In the genomic region with DNA sequence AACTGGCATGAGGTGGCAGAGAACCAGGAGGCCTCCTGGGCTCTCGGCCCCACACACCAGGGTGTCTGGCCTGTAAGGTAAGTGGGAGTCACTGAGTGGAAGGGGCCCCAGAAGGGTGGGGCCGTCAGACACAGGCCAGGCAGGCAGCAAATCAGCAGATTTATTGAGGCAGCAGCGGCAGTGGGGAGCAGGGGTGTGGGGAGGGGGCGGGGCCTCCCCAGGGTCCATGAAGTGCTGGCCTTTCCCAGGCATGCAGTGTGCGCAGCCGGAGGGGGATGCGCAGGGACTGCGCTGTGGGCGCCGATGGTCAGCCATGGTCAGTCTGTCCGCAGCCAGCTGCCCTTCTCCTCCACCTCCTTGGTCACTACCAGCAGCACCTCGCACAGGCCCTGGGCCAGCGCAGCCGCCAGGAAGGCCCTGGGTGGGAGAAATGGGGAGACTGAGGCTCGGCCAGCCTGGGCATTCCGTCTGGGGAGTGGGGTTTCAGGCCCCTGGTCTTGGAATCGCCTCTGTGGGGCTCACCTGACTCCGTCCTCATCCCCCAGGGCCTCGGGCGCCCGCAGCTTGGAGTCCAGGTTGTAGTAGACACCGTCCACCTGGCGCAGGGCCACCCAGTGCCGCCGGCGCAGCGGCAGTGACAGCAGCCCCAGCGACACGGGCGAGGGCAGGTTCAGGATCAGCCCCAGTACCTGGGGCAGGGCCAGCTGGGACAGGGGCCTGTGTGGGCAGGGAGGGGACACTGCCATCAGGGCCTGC, we compare ENCODE assay signal across 34 cellular contexts. TPM values are rescaled to one million over a fixed set of nuclear protein-coding genes. Genes with fewer than 3 reads are reported as not detected.
"Had no signal": no experiment of that assay in that cellular context is flagged by ENCODE, and none has a peak within 500 bp of the region (broad histone marks: within the 10 kb centered on the region; RNA-seq: fewer than 3 reads in every experiment).

No MANE protein-coding gene starts in this region.

- H3K9ac ChIP-seq: KMS-11 had no signal

- ATAC-seq: activated T-cell treated with anti-CD3 and anti-CD28 coated beads, Interleukin-2, amount 50 U/mL, for 4 hours; Panc1; SK-N-SH treated with all-trans-retinoic acid at 6 μM for 48 hours; T-cell; T-helper 17 cell had no signal

- H3K4me3 Mint-ChIP-seq: activated B cell treated with CpG ODN at 0.5 μM for 24 hours; activated CD4-positive, alpha-beta memory T cell treated with anti-CD3 and anti-CD28 coated beads for 36 hours; activated naive CD8-positive, alpha-beta T cell treated with anti-CD3 and anti-CD28 coated beads for 36 hours; activated T-cell treated with anti-CD3 and anti-CD28 coated beads, Interleukin-2, amount 50 U/mL, for 4 hours; activated T-helper 1 cell treated with anti-CD3 and anti-CD28 coated beads, Interleukin-12 subunit alpha, Interleukin-12 subunit beta, Interleukin-2, Interleukin-4 antibody, amounts not matched to agents 30 ng/mL and 10 ng/mL and 1 ng/mL, durations not matched to agents 14 hours and 24 hours and 36 hours; T-cell; T-helper 17 cell had no signal

- H3K4me1 Mint-ChIP-seq: activated naive CD8-positive, alpha-beta T cell treated with anti-CD3 and anti-CD28 coated beads for 36 hours had no signal

- H3K27ac Mint-ChIP-seq: activated B cell treated with CpG ODN at 0.5 μM for 24 hours; activated CD4-positive, alpha-beta memory T cell treated with anti-CD3 and anti-CD28 coated beads for 36 hours; activated naive CD8-positive, alpha-beta T cell treated with anti-CD3 and anti-CD28 coated beads for 36 hours; activated T-helper 1 cell treated with anti-CD3 and anti-CD28 coated beads, Interleukin-12 subunit alpha, Interleukin-12 subunit beta, Interleukin-2, Interleukin-4 antibody, amounts not matched to agents 30 ng/mL and 10 ng/mL and 1 ng/mL, durations not matched to agents 14 hours and 24 hours and 36 hours; T-cell; T-helper 17 cell had no signal

- H3K36me3 ChIP-seq: brain microvascular endothelial cell had no signal

- H3K4me2 ChIP-seq: KMS-11 had no signal

- H3K36me3 Mint-ChIP-seq: T-cell had no signal

- H3K27me3 Mint-ChIP-seq: activated B cell treated with CpG ODN at 0.5 μM for 24 hours; activated CD4-positive, alpha-beta memory T cell treated with anti-CD3 and anti-CD28 coated beads for 36 hours; activated naive CD8-positive, alpha-beta T cell treated with anti-CD3 and anti-CD28 coated beads for 36 hours; T-cell; T-helper 17 cell had no signal

- DNase-seq: activated B cell treated with CpG ODN at 0.5 μM for 24 hours; activated CD4-positive, alpha-beta memory T cell treated with anti-CD3 and anti-CD28 coated beads for 36 hours; activated CD4-positive, alpha-beta T cell treated with anti-CD3 and anti-CD28 coated beads for 4 hours; activated CD4-positive, alpha-beta T cell treated with anti-CD3 and anti-CD28 coated beads, Interleukin-2, amount 50 U/mL, for 1 hour; activated CD4-positive, CD25-positive, alpha-beta regulatory T cell treated with anti-CD3 and anti-CD28 coated beads, Interleukin-2, amount 50 U/mL, for 72 hours; activated CD8-positive, alpha-beta memory T cell treated with anti-CD3 and anti-CD28 coated beads, Interleukin-2, amount 50 U/mL, for 4 hours; activated naive CD4-positive, alpha-beta T cell; activated naive CD4-positive, alpha-beta T cell treated with anti-CD3 and anti-CD28 coated beads, Interleukin-2, amount 50 U/mL, for 16 hours; activated naive CD8-positive, alpha-beta T cell treated with anti-CD3 and anti-CD28 coated beads for 36 hours; activated T-cell treated with anti-CD3 and anti-CD28 coated beads for 4 hours; activated T-cell treated with anti-CD3 and anti-CD28 coated beads, Interleukin-2, amount 50 U/mL, for 4 hours; amniotic stem cell; brain microvascular endothelial cell; MM.1S; MV-4-11; NCI-H1092; NCI-H1436 treated with DMSO at 0.1 percent for 48 hours; NCI-H1694 treated with DMSO at 0.1 percent for 48 hours; NCI-H2029; NCI-H345; NCI-H524 treated with DMSO at 0.1 percent for 48 hours; SIG-M5; T-cell; T-helper 17 cell had no signal

- H3K9me3 Mint-ChIP-seq: activated B cell treated with CpG ODN at 0.5 μM for 24 hours; activated CD4-positive, alpha-beta memory T cell treated with anti-CD3 and anti-CD28 coated beads for 36 hours; activated naive CD8-positive, alpha-beta T cell treated with anti-CD3 and anti-CD28 coated beads for 36 hours; activated T-cell treated with anti-CD3 and anti-CD28 coated beads, Interleukin-2, amount 50 U/mL, for 4 hours; activated T-helper 1 cell treated with anti-CD3 and anti-CD28 coated beads, Interleukin-12 subunit alpha, Interleukin-12 subunit beta, Interleukin-2, Interleukin-4 antibody, amounts not matched to agents 30 ng/mL and 10 ng/mL and 1 ng/mL, durations not matched to agents 14 hours and 24 hours and 36 hours; T-cell had no signal

- H3K27ac ChIP-seq: brain microvascular endothelial cell, KMS-11, VCaP had no signal

RNA-seq across cellular contexts. Expression of gene ASPDH, which starts 7.7 kb away (rescaled TPM):
- total RNA-seq: activated B cell treated with CpG ODN at 0.5 μM for 24 hours; activated CD4-positive, alpha-beta memory T cell treated with anti-CD3 and anti-CD28 coated beads for 36 hours; activated naive CD8-positive, alpha-beta T cell treated with anti-CD3 and anti-CD28 coated beads for 36 hours; activated T-cell treated with anti-CD3 and anti-CD28 coated beads, Interleukin-2, amount 50 U/mL, for 4 hours; activated T-helper 1 cell treated with anti-CD3 and anti-CD28 coated beads, Interleukin-12 subunit alpha, Interleukin-12 subunit beta, Interleukin-2, Interleukin-4 antibody, amounts not matched to agents 30 ng/mL and 10 ng/mL and 1 ng/mL, durations not matched to agents 14 hours and 24 hours and 36 hours; aorta; LHCN-M2; NCI-H460; RPMI7951; SK-MEL-5; T-cell; T-helper 17 cell had no signal

RNA-seq across cellular contexts. Expression of gene GARIN5A, which starts 29.4 kb away (rescaled TPM):
- total RNA-seq: aorta, RPMI7951 had no signal
- polyA plus RNA-seq: aorta had no signal
